14 cellular contexts compared by ENCODE assay signal in genomic region chr10:128885573-128886555, GRCh38.
DNase-seq lines count a peak whose midpoint lies in the region; TF ChIP-seq lines count a peak whose summit lies in the region.
"Had no signal": no experiment of that assay in that cellular context is flagged by ENCODE, and none has a peak within 500 bp of the region (broad histone marks: within the 10 kb centered on the region; RNA-seq: fewer than 3 reads in every experiment).

No MANE protein-coding gene starts in this region.

- no peak for TF ChIP-seq CTCF in HEK293 (tag by site-specific recombination; IDR thresholded peaks at IDR 0.05)
- no peak for TF ChIP-seq CTCF in endodermal cell (conservative IDR thresholded peaks at IDR 0.05)
- TF ChIP-seq CTCF in type B pancreatic cell (conservative IDR thresholded peaks at IDR 0.05): no peak

- no peak overlapping the region for H3K27ac ChIP-seq in HEK293 (ENCODE audit: extremely low read depth, low read depth, low read length)
- H3K27ac ChIP-seq in endodermal cell (ENCODE audit: low read depth, low read length): no peak overlapping the region
- H3K27ac ChIP-seq in mesenchymal stem cell (ENCODE audit: low read length, poor library complexity, severe bottlenecking): no peak overlapping the region
- H3K27ac ChIP-seq: BLaER1 treated with 17β-estradiol and CSF1 and Interleukin-3, amounts not matched to agents 10 nM and 100 nM had no signal

- H2AFZ ChIP-seq in mesenchymal stem cell (ENCODE audit: low read depth, low read length): no peak overlapping the region
- H2AFZ ChIP-seq: GM23338 had no signal

- no peak overlapping the region for H3K18ac ChIP-seq in mesenchymal stem cell (ENCODE audit: low read depth in 1 of 2, low read length in 2 of 2)

- POLR2A ChIA-PET in HEK293 (lab: Yijun Ruan, JAX): no interaction called here

- H3K27me3 ChIP-seq in endodermal cell (ENCODE audit: control insufficient read depth, insufficient read depth, low read length, poor library complexity, severe bottlenecking) (no peaks in the 10 kb centered on the region), mesenchymal stem cell (ENCODE audit: control insufficient read depth in 1 of 2, insufficient read depth in 1 of 2, low read length in 2 of 2) (no peaks in the 10 kb centered on the region)
- H3K27me3 ChIP-seq: BLaER1 treated with 17β-estradiol and CSF1 and Interleukin-3, amounts not matched to agents 10 nM and 100 nM had no signal

- no peak overlapping the region for H2BK120ac ChIP-seq in mesenchymal stem cell (ENCODE audit: low read depth, low read length)

- H3K4me3 ChIP-seq in HEK293 (ENCODE audit: low read depth, low read length) (no peak overlapping the region), endodermal cell (ENCODE audit: low read length) (no peak overlapping the region), mesenchymal stem cell (ENCODE audit: insufficient read depth in 1 of 2, low read depth in 1 of 2, low read length in 2 of 2) (peak overlapping the region in 1 of 2 experiments; percentile 24)
- H3K4me3 ChIP-seq: BLaER1 treated with 17β-estradiol and CSF1 and Interleukin-3, amounts not matched to agents 10 nM and 100 nM; GM23338 had no signal

- H3K4me1 ChIP-seq in HEK293 (ENCODE audit: control insufficient read depth, insufficient read depth, low read length) (no peaks in the 10 kb centered on the region), endodermal cell (ENCODE audit: control insufficient read depth, insufficient read depth, low read length) (no peaks in the 10 kb centered on the region), mesenchymal stem cell (ENCODE audit: control insufficient read depth, insufficient read depth, low read depth, low read length) (no peaks in the 10 kb centered on the region)
- H3K4me1 ChIP-seq: BLaER1 treated with 17β-estradiol and CSF1 and Interleukin-3, amounts not matched to agents 10 nM and 100 nM had no signal

- H3K36me3 ChIP-seq in HEK293 (ENCODE audit: control insufficient read depth in 2 of 2, insufficient read depth in 1 of 2, low read length in 2 of 2) (no peaks in the 10 kb centered on the region), endodermal cell (ENCODE audit: control insufficient read depth, insufficient read depth, low read length) (no peaks in the 10 kb centered on the region), mesenchymal stem cell (ENCODE audit: control insufficient read depth in 1 of 2, insufficient read depth in 2 of 2, low read depth in 1 of 2, low read length in 2 of 2) (no peaks in the 10 kb centered on the region)
- H3K36me3 ChIP-seq: BLaER1 treated with 17β-estradiol and CSF1 and Interleukin-3, amounts not matched to agents 10 nM and 100 nM had no signal

- no peak overlapping the region for H3K4ac ChIP-seq in mesenchymal stem cell (ENCODE audit: low read depth in 1 of 2, low read length in 2 of 2)

- no peaks in the 10 kb centered on the region for H3K79me1 ChIP-seq in mesenchymal stem cell (replicated peaks; ENCODE audit: low read length, poor library complexity, severe bottlenecking)

- peak overlapping the region; percentile 24 for H2BK5ac ChIP-seq in mesenchymal stem cell (ENCODE audit: low read depth, low read length, poor library complexity, severe bottlenecking)

- H3K9me3 ChIP-seq in HEK293 (ENCODE audit: control insufficient read depth, insufficient read depth, low read depth, low read length): no peaks in the 10 kb centered on the region
- no peaks in the 10 kb centered on the region for H3K9me3 ChIP-seq in endodermal cell (ENCODE audit: control insufficient read depth, low read length)
- H3K9me3 ChIP-seq in mesenchymal stem cell (ENCODE audit: control insufficient read depth, low read length): peaks cover 32% of the 10 kb centered on the region

- H3K23ac ChIP-seq in mesenchymal stem cell (ENCODE audit: low read length in 2 of 2): no peak overlapping the region

- peak; percentile 21 for DNase-seq in endodermal cell
- no peak for DNase-seq in mesenchymal stem cell
- DNase-seq in type B pancreatic cell (ENCODE audit: extremely low spot score, unreplicated experiment): peak; percentile 45
- no peak for DNase-seq in activated CD8-positive, alpha-beta memory T cell treated with anti-CD3 and anti-CD28 coated beads, Interleukin-2, amount 50 U/mL, for 48 hours
- DNase-seq in NCI-H226: no peak
- DNase-seq in D341Med (ENCODE audit: low spot score): no peak
- no peak for DNase-seq in activated T-cell treated with anti-CD3 and anti-CD28 coated beads, Interleukin-2, amount 50 U/mL, for 1 hour
- DNase-seq: ACHN; CD4-positive, CD25-positive, alpha-beta regulatory T cell; DMS 273 treated with DMSO at 0.1 percent for 48 hours; H7 had no signal

- no peak overlapping the region for H3K4me2 ChIP-seq in mesenchymal stem cell (ENCODE audit: low read length, poor library complexity, severe bottlenecking)
- H3K4me2 ChIP-seq: BLaER1 treated with 17β-estradiol and CSF1 and Interleukin-3, amounts not matched to agents 10 nM and 100 nM; GM23338 had no signal

- no peak overlapping the region for H4K91ac ChIP-seq in mesenchymal stem cell (ENCODE audit: low read length)

- CTCF ChIA-PET in HEK293 (lab: Yijun Ruan, JAX): no interaction called here

- H2AK5ac ChIP-seq in mesenchymal stem cell (ENCODE audit: low read length, severe bottlenecking): no peak overlapping the region

- no peak overlapping the region for H3K9ac ChIP-seq in endodermal cell (ENCODE audit: extremely low read depth, low read length, poor library complexity, severe bottlenecking)
- no peak overlapping the region for H3K9ac ChIP-seq in mesenchymal stem cell (ENCODE audit: low read length)
- H3K9ac ChIP-seq: BLaER1 treated with 17β-estradiol and CSF1 and Interleukin-3, amounts not matched to agents 10 nM and 100 nM had no signal

- no peak overlapping the region for H3K14ac ChIP-seq in mesenchymal stem cell (ENCODE audit: low read length in 2 of 2)

- H3K36me3 Mint-ChIP-seq in endodermal cell (ENCODE audit: low read depth): no peaks in the 10 kb centered on the region
- H3K36me3 Mint-ChIP-seq in type B pancreatic cell: no peaks in the 10 kb centered on the region
- H3K36me3 Mint-ChIP-seq: CD4-positive, CD25-positive, alpha-beta regulatory T cell had no signal

- no peak overlapping the region for H3K27ac Mint-ChIP-seq in endodermal cell
- no peak overlapping the region for H3K27ac Mint-ChIP-seq in type B pancreatic cell
- H3K27ac Mint-ChIP-seq: CD4-positive, CD25-positive, alpha-beta regulatory T cell; GM23338 had no signal

- H3K9me3 Mint-ChIP-seq in endodermal cell (no peaks in the 10 kb centered on the region), type B pancreatic cell (no peaks in the 10 kb centered on the region)
- H3K9me3 Mint-ChIP-seq: GM23338 had no signal

- H3K4me3 Mint-ChIP-seq in endodermal cell (no peak overlapping the region), type B pancreatic cell (no peak overlapping the region)
- H3K4me3 Mint-ChIP-seq: CD4-positive, CD25-positive, alpha-beta regulatory T cell; GM23338 had no signal

- H2BK15ac ChIP-seq in mesenchymal stem cell (ENCODE audit: low read depth, poor library complexity, severe bottlenecking): no peak overlapping the region

- H3K27me3 Mint-ChIP-seq in endodermal cell (ENCODE audit: insufficient read depth): peaks cover 2% of the 10 kb centered on the region
- H3K27me3 Mint-ChIP-seq in type B pancreatic cell: peaks cover 3% of the 10 kb centered on the region
- H3K27me3 Mint-ChIP-seq: CD4-positive, CD25-positive, alpha-beta regulatory T cell had no signal

- no peak overlapping the region for H4K8ac ChIP-seq in mesenchymal stem cell (ENCODE audit: low read length)

- H3K4me1 Mint-ChIP-seq in endodermal cell (no peaks in the 10 kb centered on the region), type B pancreatic cell (ENCODE audit: unreplicated experiment) (no peaks in the 10 kb centered on the region)
- H3K4me1 Mint-ChIP-seq: CD4-positive, CD25-positive, alpha-beta regulatory T cell; GM23338 had no signal

- 87 to 88% methylated on average over 11 to 22 of the region's 22 CpGs for WGBS in endodermal cell (ENCODE audit: insufficient coverage in 1 of 2, insufficient read length in 1 of 2), 2 experiments
- WGBS in mesenchymal stem cell: 88% methylated on average over 21 of the region's 22 CpGs

- H2BK12ac ChIP-seq in mesenchymal stem cell (ENCODE audit: low read length in 2 of 2): no peak overlapping the region

TF ChIP-seq in HEK293, 187 proteins besides CTCF, POLR2A, EP300 and RAD21 (continues in another document):
- no peak for TF ChIP-seq HOXC10 (CRISPR knock-in tag; IDR thresholded peaks at IDR 0.05)
- TF ChIP-seq, protein P1, sequence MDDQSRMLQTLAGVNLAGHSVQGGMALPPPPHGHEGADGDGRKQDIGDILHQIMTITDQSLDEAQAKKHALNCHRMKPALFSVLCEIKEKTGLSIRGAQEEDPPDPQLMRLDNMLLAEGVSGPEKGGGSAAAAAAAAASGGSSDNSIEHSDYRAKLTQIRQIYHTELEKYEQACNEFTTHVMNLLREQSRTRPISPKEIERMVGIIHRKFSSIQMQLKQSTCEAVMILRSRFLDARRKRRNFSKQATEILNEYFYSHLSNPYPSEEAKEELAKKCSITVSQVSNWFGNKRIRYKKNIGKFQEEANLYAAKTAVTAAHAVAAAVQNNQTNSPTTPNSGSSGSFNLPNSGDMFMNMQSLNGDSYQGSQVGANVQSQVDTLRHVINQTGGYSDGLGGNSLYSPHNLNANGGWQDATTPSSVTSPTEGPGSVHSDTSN (CRISPR knock-in tag; IDR thresholded peaks at IDR 0.05): no peak
- no peak for TF ChIP-seq ZNF274 (IDR thresholded peaks at IDR 0.05; ENCODE audit: low read length)
- TF ChIP-seq ZNF274 (tag by site-specific recombination; IDR thresholded peaks at IDR 0.05; ENCODE audit: borderline replicate concordance): peak; percentile 44; the same call in 1 of the 2 replicates
- peak; percentile 74; the same call in 1 of the 2 replicates for TF ChIP-seq ZSCAN4 (tag by site-specific recombination; IDR thresholded peaks at IDR 0.05)

Comparison
In these comparisons a context has a peak if more than half of its experiments do, and no peak if none do; other contexts are left out.
1. DNase-seq: peak in endodermal cell (single experiment) and type B pancreatic cell (single experiment); none in mesenchymal stem cell (single experiment), activated CD8-positive, alpha-beta memory T cell treated with anti-CD3 and anti-CD28 coated beads, Interleukin-2, amount 50 U/mL, for 48 hours (single experiment), NCI-H226 (single experiment), D341Med (single experiment) and activated T-cell treated with anti-CD3 and anti-CD28 coated beads, Interleukin-2, amount 50 U/mL, for 1 hour (single experiment).